ENCODE assay signal across 8 cellular contexts in the genomic region with DNA sequence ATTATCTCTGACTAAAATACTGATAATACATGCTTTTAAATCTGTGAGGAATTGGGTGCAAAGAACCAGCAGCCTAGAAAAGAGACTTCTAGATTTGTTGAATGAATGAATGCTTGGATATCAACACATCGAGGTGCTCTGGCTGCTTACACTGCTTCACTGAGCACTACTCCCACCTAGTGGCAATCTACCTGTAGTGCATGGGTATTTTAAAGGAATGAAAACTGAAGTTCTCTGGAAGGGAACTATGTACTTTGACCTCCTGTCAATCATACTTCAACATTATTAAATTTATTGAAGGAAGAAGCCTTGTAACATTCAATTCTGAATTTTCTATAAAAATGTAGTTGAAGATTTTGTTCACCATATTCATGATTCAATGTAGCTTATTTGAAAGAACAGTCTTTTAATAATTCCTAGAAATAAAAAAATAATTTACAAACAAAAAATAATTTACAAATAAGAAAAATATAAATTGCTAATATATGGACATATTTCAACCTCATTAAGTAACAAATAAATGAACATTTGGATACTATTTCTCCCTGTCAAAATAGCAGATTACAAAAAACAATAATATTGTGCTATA.
DNase-seq lines count a peak whose midpoint lies in the region; ATAC-seq and TF ChIP-seq lines count a peak whose summit lies in the region.

No MANE protein-coding gene starts in this region.

- no peak overlapping the region for H3K4me2 ChIP-seq in HCT116 (ENCODE audit: low read length)
- no peak overlapping the region for H3K4me2 ChIP-seq in SK-N-SH

- H3K79me2 ChIP-seq in HCT116 (ENCODE audit: insufficient read depth, low read length) = no peaks in the 10 kb centered on the region
- no peaks in the 10 kb centered on the region for H3K79me2 ChIP-seq in SK-N-SH (ENCODE audit: insufficient read depth)

- no peak overlapping the region for H3K27ac ChIP-seq in HCT116 (ENCODE audit: low read depth, low read length)
- no peak overlapping the region for H3K27ac ChIP-seq in SK-N-SH (ENCODE audit: low read depth in 2 of 2, low read length in 1 of 2)

- POLR2A ChIA-PET in HCT116 (lab: Charles Lee) (no interaction called here), SK-N-SH (lab: Yijun Ruan, JAX) (no interaction called here)

- intact Hi-C loops in HCT116 (cut with micrococcal nuclease) = loop anchor here (1.0 to 10.0 kb wide), 3 partner anchors 179 to 326 kb away; no protein-coding TSS in a partner anchor

- TF ChIP-seq RAD21 in HCT116 (IDR thresholded peaks at IDR 0.05; ENCODE audit: low read depth) (peak; percentile 87), SK-N-SH (IDR thresholded peaks at IDR 0.05; ENCODE audit: low read length) (peak; percentile 97)

- H2AFZ ChIP-seq in HCT116 (ENCODE audit: low read depth, low read length, poor library complexity, severe bottlenecking) = peak overlapping the region; percentile 87
- no peak overlapping the region for H2AFZ ChIP-seq in SK-N-SH (ENCODE audit: low read depth)

- H3K27me3 ChIP-seq in HCT116 (ENCODE audit: insufficient read depth, low read length) = no peaks in the 10 kb centered on the region
- H3K27me3 ChIP-seq in SK-N-SH (ENCODE audit: insufficient read depth) = no peaks in the 10 kb centered on the region

- CTCF ChIA-PET in HCT116 (lab: Charles Lee) = interaction anchor here (1.2 to 1.3 kb wide), 2 partner anchors 212 to 531 kb away, joined by 3 to 4 read pairs; no protein-coding TSS in a partner anchor
- CTCF ChIA-PET in SK-N-SH (lab: Yijun Ruan, JAX) = interaction anchor here (0.7 to 4.5 kb wide), 13 partner anchors 11 to 329 kb away, joined by 3 to 45 read pairs (median 3); no protein-coding TSS in a partner anchor

- peaks cover 2% of the 10 kb centered on the region for H3K36me3 Mint-ChIP-seq in brain
- H3K36me3 Mint-ChIP-seq in immature natural killer cell = no peaks in the 10 kb centered on the region

- TF ChIP-seq CTCF in HCT116 (IDR thresholded peaks at IDR 0.05 in 2 of 3, conservative IDR thresholded peaks at IDR 0.05 in 1 of 3; ENCODE audit: borderline replicate concordance in 1 of 3, insufficient read depth in 1 of 3, low read depth in 2 of 3, low read length in 2 of 3) (peak; percentile 81 to 91 (median 82)), SK-N-SH (IDR thresholded peaks at IDR 0.05) (peak; percentile 96), brain (conservative IDR thresholded peaks at IDR 0.05) (peak; percentile 96 to 97)

- H3K27me3 Mint-ChIP-seq in brain (no peaks in the 10 kb centered on the region), immature natural killer cell (ENCODE audit: low read depth in 3 of 3) (peaks cover 0 to 3% (median 2%) of the 10 kb centered on the region in 3 donors)

- H3K36me3 ChIP-seq in HCT116 (ENCODE audit: control insufficient read depth in 1 of 2, insufficient read depth in 2 of 2, low read length in 2 of 2) (no peaks in the 10 kb centered on the region), SK-N-SH (replicated peaks in 1 of 2; ENCODE audit: control insufficient read depth in 1 of 2, insufficient read depth in 2 of 2, low read length in 1 of 2) (no peaks in the 10 kb centered on the region)

- ATAC-seq in HCT116 = peak; percentile 94

- TF ChIP-seq POLR2A in HCT116 (IDR thresholded peaks at IDR 0.05; ENCODE audit: borderline replicate concordance, extremely low read depth, insufficient read depth, insufficient read length) = no peak

- no peaks in the 10 kb centered on the region for H3K9me3 ChIP-seq in HCT116 (ENCODE audit: control insufficient read depth in 1 of 2, insufficient read depth in 1 of 2, low read depth in 1 of 2, low read length in 2 of 2)
- H3K9me3 ChIP-seq in SK-N-SH = no peaks in the 10 kb centered on the region

- H4K20me1 ChIP-seq in HCT116 (ENCODE audit: insufficient read depth) (no peaks in the 10 kb centered on the region), SK-N-SH (ENCODE audit: insufficient read depth) (no peaks in the 10 kb centered on the region)

- peaks cover 0 to 7% (median 0%) of the 10 kb centered on the region in 5 experiments for H3K9me3 Mint-ChIP-seq in brain
- H3K9me3 Mint-ChIP-seq in immature natural killer cell = no peaks in the 10 kb centered on the region

- H3K4me1 Mint-ChIP-seq in brain (peaks cover 11% of the 10 kb centered on the region), immature natural killer cell (no peaks in the 10 kb centered on the region)

- no peak for TF ChIP-seq EP300 in SK-N-SH (IDR thresholded peaks at IDR 0.05; ENCODE audit: borderline replicate concordance in 1 of 2, low read depth in 1 of 2, low read length in 1 of 2)

- H3K4me1 ChIP-seq in HCT116 (ENCODE audit: control insufficient read depth in 1 of 2, insufficient read depth in 2 of 2, low read length in 2 of 2) = no peaks in the 10 kb centered on the region
- H3K4me1 ChIP-seq in SK-N-SH (ENCODE audit: control insufficient read depth in 1 of 2, insufficient read depth in 2 of 2, low read depth in 1 of 2, low read length in 1 of 2) = no peaks in the 10 kb centered on the region; a peak in 1 of 4 replicates

- H3K9me2 ChIP-seq in HCT116 (ENCODE audit: insufficient read depth) (no peaks in the 10 kb centered on the region), SK-N-SH (no peaks in the 10 kb centered on the region)

- H3K27ac Mint-ChIP-seq in brain (no peak overlapping the region), immature natural killer cell (no peak overlapping the region)

- BruUV-seq in HCT116 (replicated peaks; lab: Mats Ljungman, UMichigan) = no TSS peak

- 0% methylated on average over 1 of the region's 1 CpG for WGBS in SK-N-SH (ENCODE audit: low lambda C conversion rate)

- no peak overlapping the region for H3K4me3 Mint-ChIP-seq in brain
- H3K4me3 Mint-ChIP-seq in immature natural killer cell = no peak overlapping the region

- no peaks in the 10 kb centered on the region for H3F3A ChIP-seq in SK-N-SH (replicated peaks; ENCODE audit: insufficient read depth)

- H3K4me3 ChIP-seq in HCT116 (replicated peaks in 1 of 2; ENCODE audit: low read depth in 1 of 2, low read length in 2 of 2) (no peak overlapping the region), SK-N-SH (ENCODE audit: low read depth in 2 of 2, low read length in 1 of 2) (peak overlapping the region in 1 of 2 experiments; percentile 41; a peak in 1 of 4 replicates)

- DNase-seq in stimulated activated naive CD4-positive, alpha-beta T cell (lab: John Stamatoyannopoulos, UW) = peak in 4 of 6 experiments; percentile 9 to 69 (median 34)
- DNase-seq in stimulated activated naive CD4-positive, alpha-beta T cell treated with Interleukin-2 at 50 U/mL for 16 hours (lab: John Stamatoyannopoulos, UW) = no peak
- peak; percentile 64 for DNase-seq in HCT116 (ENCODE audit: low read depth, low spot score)
- DNase-seq in LoVo (ENCODE audit: low spot score) = peak; percentile 74
- peak; percentile 52 for DNase-seq in SK-N-SH
- peak; percentile 30 to 51 (median 41) for DNase-seq in immature natural killer cell
- DNase-seq in stimulated activated CD4-positive, alpha-beta T cell treated with anti-CD3 and anti-CD28 coated beads, Interleukin-1b, Interleukin-23, amount 100 ng/mL, for 48 hours = peak; percentile 20

- H3K9ac ChIP-seq in HCT116 (ENCODE audit: low read length) (no peak overlapping the region), SK-N-SH (no peak overlapping the region)

- RAD21 ChIA-PET in HCT116 (lab: Charles Lee; ENCODE audit: low non-redundant PET in 1 of 2, low total read pairs in 2 of 2, uncharacterized antibody in 2 of 2, unreplicated experiment in 2 of 2) = no interaction called here

TF ChIP-seq in HCT116, 20 proteins besides CTCF, POLR2A, EP300 and RAD21 (continues in another document):
- no peak for TF ChIP-seq CBX3 (IDR thresholded peaks at IDR 0.05; ENCODE audit: low read depth)
- TF ChIP-seq ZNF274 (IDR thresholded peaks at IDR 0.05; ENCODE audit: low read depth, low read length) = no peak
- TF ChIP-seq YY1 (IDR thresholded peaks at IDR 0.05; ENCODE audit: extremely low read depth, insufficient replicate concordance, low read depth, low read length) = no peak
- TF ChIP-seq CEBPB (IDR thresholded peaks at IDR 0.05; ENCODE audit: low read depth) = no peak
- TF ChIP-seq SP1 (IDR thresholded peaks at IDR 0.05; ENCODE audit: low read depth) = no peak
- no peak for TF ChIP-seq MAX (IDR thresholded peaks at IDR 0.05)

TF ChIP-seq in SK-N-SH, 30 proteins besides CTCF, POLR2A, EP300 and RAD21:
- peak; percentile 44; the same call in 1 of the 2 replicates for TF ChIP-seq RCOR1 (IDR thresholded peaks at IDR 0.05; ENCODE audit: low read length)
- peak; percentile 94 for TF ChIP-seq SMC3 (IDR thresholded peaks at IDR 0.05; ENCODE audit: low read depth, low read length)
- TF ChIP-seq, protein P1, sequence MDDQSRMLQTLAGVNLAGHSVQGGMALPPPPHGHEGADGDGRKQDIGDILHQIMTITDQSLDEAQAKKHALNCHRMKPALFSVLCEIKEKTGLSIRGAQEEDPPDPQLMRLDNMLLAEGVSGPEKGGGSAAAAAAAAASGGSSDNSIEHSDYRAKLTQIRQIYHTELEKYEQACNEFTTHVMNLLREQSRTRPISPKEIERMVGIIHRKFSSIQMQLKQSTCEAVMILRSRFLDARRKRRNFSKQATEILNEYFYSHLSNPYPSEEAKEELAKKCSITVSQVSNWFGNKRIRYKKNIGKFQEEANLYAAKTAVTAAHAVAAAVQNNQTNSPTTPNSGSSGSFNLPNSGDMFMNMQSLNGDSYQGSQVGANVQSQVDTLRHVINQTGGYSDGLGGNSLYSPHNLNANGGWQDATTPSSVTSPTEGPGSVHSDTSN (IDR thresholded peaks at IDR 0.05) = peak; percentile 49
- no peak for TF ChIP-seq FOXJ3 (CRISPR knock-in tag; IDR thresholded peaks at IDR 0.05)
- peak; percentile 50 for TF ChIP-seq CHD2 (IDR thresholded peaks at IDR 0.05; ENCODE audit: low read length, partially characterized antibody)
